In genomic region chr5:120869831-120870230, GRCh38 we compare ENCODE assay signal across 33 cellular contexts.
"Had no signal": no experiment of that assay in that cellular context is flagged by ENCODE, and none has a peak within 500 bp of the region (broad histone marks: within the 10 kb centered on the region; RNA-seq: fewer than 3 reads in every experiment).

No MANE protein-coding gene starts in this region.

- H3K27ac ChIP-seq: adrenal gland, ascending aorta, body of pancreas, brain microvascular endothelial cell, breast epithelium, cardiac muscle cell had no signal

- H3K4me1 ChIP-seq: adrenal gland, ascending aorta, body of pancreas, breast epithelium had no signal

- ATAC-seq: activated naive CD4-positive, alpha-beta T cell treated with anti-CD3 and anti-CD28 coated beads, Interleukin-2, amount 50 U/mL, for 72 hours; activated naive CD8-positive, alpha-beta T cell treated with anti-CD3 and anti-CD28 coated beads, Interleukin-2, amount 50 U/mL, for 24 hours; activated T-cell treated with anti-CD3 and anti-CD28 coated beads, Interleukin-2, amount 50 U/mL, for 4 hours; activated T-cell treated with anti-CD3 and anti-CD28 coated beads, Interleukin-2, amount 50 U/mL, for 72 hours; activated T-helper 17 cell treated with anti-CD3 and anti-CD28 coated beads, Interleukin-2, amount 50 U/mL, for 72 hours; body of pancreas had no signal

- DNase-seq: activated effector memory CD4-positive, alpha-beta T cell treated with anti-CD3 and anti-CD28 coated beads, Interleukin-2, amount 50 U/mL, for 16 hours; activated effector memory CD4-positive, alpha-beta T cell treated with Interleukin-2 at 50 U/mL for 16 hours; activated gamma-delta T cell; activated gamma-delta T cell treated with Interleukin-2 at 50 U/mL for 16 hours; activated naive CD4-positive, alpha-beta T cell; activated naive CD4-positive, alpha-beta T cell treated with anti-CD3 and anti-CD28 coated beads for 36 hours; activated naive CD4-positive, alpha-beta T cell treated with anti-CD3 and anti-CD28 coated beads, Interleukin-2, amount 10 ng/mL, durations not matched to agents 7 days and 5 days; activated naive CD4-positive, alpha-beta T cell treated with anti-CD3 and anti-CD28 coated beads, Interleukin-2, amount 50 U/mL, for 16 hours; activated naive CD4-positive, alpha-beta T cell treated with Interleukin-2 at 50 U/mL for 16 hours; activated naive CD8-positive, alpha-beta T cell treated with anti-CD3 and anti-CD28 coated beads for 36 hours; activated naive CD8-positive, alpha-beta T cell treated with anti-CD3 and anti-CD28 coated beads, Interleukin-2, amount 10 ng/mL, durations not matched to agents 7 days and 5 days; activated naive CD8-positive, alpha-beta T cell treated with anti-CD3 and anti-CD28 coated beads, Interleukin-2, amount 50 U/mL, for 24 hours; activated T-cell treated with anti-CD3 and anti-CD28 coated beads for 4 hours; activated T-cell treated with anti-CD3 and anti-CD28 coated beads, Interleukin-2, amount 50 U/mL, for 1 hour; activated T-cell treated with anti-CD3 and anti-CD28 coated beads, Interleukin-2, amount 50 U/mL, for 24 hours; activated T-cell treated with anti-CD3 and anti-CD28 coated beads, Interleukin-2, amount 50 U/mL, for 4 hours; activated T-cell treated with anti-CD3 and anti-CD28 coated beads, Interleukin-2, amount 50 U/mL, for 48 hours; activated T-cell treated with anti-CD3 and anti-CD28 coated beads, Interleukin-2, amount 50 U/mL, for 72 hours; adrenal gland; amniotic stem cell; amygdala; anterior cingulate cortex; aorta; body of pancreas; brain microvascular endothelial cell; caudate nucleus; central memory CD4-positive, alpha-beta T cell; cerebellar nuclear complex had no signal

- H3K36me3 ChIP-seq: adrenal gland, ascending aorta, brain microvascular endothelial cell, breast epithelium, cardiac muscle cell had no signal

- H3K9me3 ChIP-seq: adrenal gland, ascending aorta, body of pancreas, breast epithelium had no signal

- H3K27me3 ChIP-seq: adrenal gland, ascending aorta, body of pancreas, brain microvascular endothelial cell, breast epithelium, cardiac muscle cell had no signal

- H3K4me3 ChIP-seq: adrenal gland, ascending aorta, body of pancreas, breast epithelium, cardiac muscle cell had no signal
